ENCODE assay signal across 8 cellular contexts in the genomic region with DNA sequence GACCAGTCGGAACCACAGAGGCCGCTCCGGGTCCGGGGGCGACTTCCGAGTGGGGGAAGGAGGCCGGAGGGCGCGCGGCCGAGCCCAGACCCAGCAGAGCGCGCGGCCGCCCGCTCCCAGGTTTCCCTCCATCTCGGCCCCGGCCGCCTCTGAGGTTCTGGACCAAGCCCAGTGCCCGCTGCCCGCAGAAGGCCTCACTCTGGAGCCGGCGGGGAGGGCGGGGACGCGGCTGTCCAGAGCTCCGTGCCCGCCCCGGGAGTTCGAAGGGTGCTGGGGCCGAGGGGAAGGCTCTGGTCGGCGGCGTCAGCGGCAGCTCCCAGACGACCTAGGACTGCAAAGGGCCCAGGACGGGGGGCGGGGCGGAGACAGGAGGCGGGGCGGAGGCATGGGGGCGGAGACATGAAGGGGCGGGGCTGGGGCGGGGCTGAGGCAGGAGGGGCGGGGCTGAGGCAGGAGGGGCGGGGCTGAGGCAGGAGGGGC. TPM values are rescaled to one million over a fixed set of nuclear protein-coding genes. Genes with fewer than 3 reads are reported as not detected.
DNase-seq lines count a peak whose midpoint lies in the region; ATAC-seq and TF ChIP-seq lines count a peak whose summit lies in the region.

No MANE protein-coding gene starts in this region.

- H3K36me3 Mint-ChIP-seq in activated CD4-positive, alpha-beta T cell treated with anti-CD3 and anti-CD28 coated beads for 36 hours (ENCODE audit: low read depth), result peaks cover 11% of the 10 kb centered on the region
- H3K36me3 Mint-ChIP-seq in stimulated activated effector memory CD8-positive, alpha-beta T cell treated with anti-CD3 and anti-CD28 coated beads, Interleukin-12 subunit alpha, Interleukin-12 subunit beta, amount 100 ng/mL, for 72 hours, result no peaks in the 10 kb centered on the region

- H3K79me2 ChIP-seq in SK-N-SH (ENCODE audit: insufficient read depth), result no peaks in the 10 kb centered on the region

- no peak for TF ChIP-seq CTCF in SK-N-SH (IDR thresholded peaks at IDR 0.05)
- no peak for TF ChIP-seq CTCF in mucosa of descending colon (IDR thresholded peaks at IDR 0.05)

- H3K4me1 ChIP-seq in SK-N-SH (ENCODE audit: control insufficient read depth in 1 of 2, insufficient read depth in 2 of 2, low read depth in 1 of 2, low read length in 1 of 2) (peaks cover 0 to 6% of the 10 kb centered on the region in 2 experiments; a peak in 1 of 4 replicates), mucosa of descending colon (ENCODE audit: low read depth) (no peaks in the 10 kb centered on the region)
- H3K4me1 ChIP-seq in effector memory CD4-positive, alpha-beta T cell (ENCODE audit: control insufficient read depth, insufficient read depth, low read length, poor library complexity, severe bottlenecking), result peaks cover 26% of the 10 kb centered on the region

- POLR2A ChIA-PET in SK-N-SH (lab: Yijun Ruan, JAX), result no interaction called here
- POLR2A ChIA-PET in activated CD4-positive, alpha-beta T cell treated with anti-CD3 and anti-CD28 coated beads for 36 hours (lab: Charles Lee), result no interaction called here

- no peaks in the 10 kb centered on the region for H3K36me3 ChIP-seq in SK-N-SH (replicated peaks in 1 of 2; ENCODE audit: control insufficient read depth in 1 of 2, insufficient read depth in 2 of 2, low read length in 1 of 2)
- no peaks in the 10 kb centered on the region for H3K36me3 ChIP-seq in effector memory CD4-positive, alpha-beta T cell (ENCODE audit: control insufficient read depth, insufficient read depth, low read length)
- H3K36me3 ChIP-seq in mucosa of descending colon (ENCODE audit: low read depth), result no peaks in the 10 kb centered on the region

- H3K27me3 ChIP-seq in SK-N-SH (ENCODE audit: insufficient read depth), result no peaks in the 10 kb centered on the region
- no peaks in the 10 kb centered on the region for H3K27me3 ChIP-seq in effector memory CD4-positive, alpha-beta T cell (replicated peaks; ENCODE audit: control insufficient read depth, insufficient read depth, low read length, poor library complexity, severe bottlenecking)

- intact Hi-C loops in activated CD4-positive, alpha-beta T cell treated with anti-CD3 and anti-CD28 coated beads for 36 hours (cut with DNase I, micrococcal nuclease), result loop anchor here (1.0 to 5.0 kb wide), 9 partner anchors 35 to 1253 kb away; a partner anchor contains a TSS
- intact Hi-C loops in mucosa of descending colon (cut with DNase I, micrococcal nuclease), result no loop called here

- no peaks in the 10 kb centered on the region for H4K20me1 ChIP-seq in SK-N-SH (ENCODE audit: insufficient read depth)

- H3K27ac Mint-ChIP-seq in activated CD4-positive, alpha-beta T cell treated with anti-CD3 and anti-CD28 coated beads for 36 hours, result no peak overlapping the region
- H3K27ac Mint-ChIP-seq in stimulated activated effector memory CD8-positive, alpha-beta T cell treated with anti-CD3 and anti-CD28 coated beads, Interleukin-12 subunit alpha, Interleukin-12 subunit beta, amount 100 ng/mL, for 72 hours, result no peak overlapping the region

- DNase-seq in SK-N-SH (peak; percentile 96), mucosa of descending colon (peak; percentile 57 to 75 (median 66)), NCI-H748 (lab: John Stamatoyannopoulos, UW; ENCODE audit: unreplicated experiment) (no peak), NCI-H345 (lab: John Stamatoyannopoulos, UW) (no peak)
- DNase-seq in activated CD4-positive, alpha-beta T cell treated with anti-CD3 and anti-CD28 coated beads for 36 hours, result peak; percentile 92
- peak; percentile 60 to 68 (median 67) for DNase-seq in effector memory CD4-positive, alpha-beta T cell
- peak in 1 of 2 donors; percentile 82 for DNase-seq in stimulated activated effector memory CD8-positive, alpha-beta T cell treated with anti-CD3 and anti-CD28 coated beads, Interleukin-12 subunit alpha, Interleukin-12 subunit beta, amount 100 ng/mL, for 72 hours (ENCODE audit: low spot score in 2 of 2)

- peaks cover 29% of the 10 kb centered on the region for H3K9me3 Mint-ChIP-seq in activated CD4-positive, alpha-beta T cell treated with anti-CD3 and anti-CD28 coated beads for 36 hours (ENCODE audit: low read depth)
- H3K9me3 Mint-ChIP-seq in stimulated activated effector memory CD8-positive, alpha-beta T cell treated with anti-CD3 and anti-CD28 coated beads, Interleukin-12 subunit alpha, Interleukin-12 subunit beta, amount 100 ng/mL, for 72 hours, result peaks cover 15% of the 10 kb centered on the region

- WGBS in SK-N-SH (ENCODE audit: low lambda C conversion rate), result 60% methylated on average over 30 of the region's 46 CpGs

- H3K4me3 Mint-ChIP-seq in activated CD4-positive, alpha-beta T cell treated with anti-CD3 and anti-CD28 coated beads for 36 hours, result peak overlapping the region; percentile 36
- H3K4me3 Mint-ChIP-seq in stimulated activated effector memory CD8-positive, alpha-beta T cell treated with anti-CD3 and anti-CD28 coated beads, Interleukin-12 subunit alpha, Interleukin-12 subunit beta, amount 100 ng/mL, for 72 hours, result no peak overlapping the region

- H3K4me3 ChIP-seq in SK-N-SH (ENCODE audit: low read depth in 2 of 2, low read length in 1 of 2) (no peak overlapping the region), mucosa of descending colon (no peak overlapping the region)
- H3K4me3 ChIP-seq in effector memory CD4-positive, alpha-beta T cell (ENCODE audit: insufficient read depth, low read depth, low read length, poor library complexity, severe bottlenecking), result peak overlapping the region; percentile 55

- no peak overlapping the region for H3K9ac ChIP-seq in SK-N-SH

- ATAC-seq in SK-N-SH treated with all-trans-retinoic acid at 6 μM for 48 hours, result no peak; the same call in 1 of the 3 replicates
- peak; percentile 60 for ATAC-seq in activated CD4-positive, alpha-beta T cell treated with anti-CD3 and anti-CD28 coated beads for 36 hours
- ATAC-seq in mucosa of descending colon, result peak; percentile 79
- peak; percentile 76 for ATAC-seq in stimulated activated effector memory CD8-positive, alpha-beta T cell treated with anti-CD3 and anti-CD28 coated beads, Interleukin-12 subunit alpha, Interleukin-12 subunit beta, amount 100 ng/mL, for 72 hours

- no peak overlapping the region for H3K27ac ChIP-seq in SK-N-SH (ENCODE audit: low read depth in 2 of 2, low read length in 1 of 2)
- H3K27ac ChIP-seq in effector memory CD4-positive, alpha-beta T cell (ENCODE audit: insufficient read depth, low read length, poor library complexity, severe bottlenecking), result peak overlapping the region; percentile 35

- H2AFZ ChIP-seq in SK-N-SH (ENCODE audit: low read depth), result no peak overlapping the region

- CTCF ChIA-PET in SK-N-SH (lab: Yijun Ruan, JAX), result interaction anchor here (0.7 to 1.3 kb wide), 3 partner anchors 18 to 231 kb away, joined by 3 read pairs; no protein-coding TSS in a partner anchor
- CTCF ChIA-PET in activated CD4-positive, alpha-beta T cell treated with anti-CD3 and anti-CD28 coated beads for 36 hours (lab: Charles Lee), result no interaction called here

- no peaks in the 10 kb centered on the region for H3K9me2 ChIP-seq in SK-N-SH

- H3K9me3 ChIP-seq in SK-N-SH, result peaks cover 7% of the 10 kb centered on the region
- H3K9me3 ChIP-seq in effector memory CD4-positive, alpha-beta T cell (ENCODE audit: control insufficient read depth, low read length), result peaks cover 4% of the 10 kb centered on the region
- peaks cover 18% of the 10 kb centered on the region for H3K9me3 ChIP-seq in mucosa of descending colon

- peaks cover 16% of the 10 kb centered on the region for H3K27me3 Mint-ChIP-seq in activated CD4-positive, alpha-beta T cell treated with anti-CD3 and anti-CD28 coated beads for 36 hours

- no peak for TF ChIP-seq RAD21 in SK-N-SH (IDR thresholded peaks at IDR 0.05; ENCODE audit: low read length)

- no peak overlapping the region for H3K4me2 ChIP-seq in SK-N-SH

- H3K4me1 Mint-ChIP-seq in activated CD4-positive, alpha-beta T cell treated with anti-CD3 and anti-CD28 coated beads for 36 hours, result peaks cover 16% of the 10 kb centered on the region
- peaks cover 17% of the 10 kb centered on the region for H3K4me1 Mint-ChIP-seq in stimulated activated effector memory CD8-positive, alpha-beta T cell treated with anti-CD3 and anti-CD28 coated beads, Interleukin-12 subunit alpha, Interleukin-12 subunit beta, amount 100 ng/mL, for 72 hours

- no peak for TF ChIP-seq EP300 in SK-N-SH (IDR thresholded peaks at IDR 0.05; ENCODE audit: borderline replicate concordance in 1 of 2, low read depth in 1 of 2, low read length in 1 of 2)

- no peaks in the 10 kb centered on the region for H3F3A ChIP-seq in SK-N-SH (replicated peaks; ENCODE audit: insufficient read depth)

TF ChIP-seq in SK-N-SH, 30 proteins besides CTCF, POLR2A, EP300 and RAD21 (continues in another document):
- TF ChIP-seq EZH2phosphoT487 (IDR thresholded peaks at IDR 0.05; ENCODE audit: borderline replicate concordance, low read depth) (no peak), NFIC (IDR thresholded peaks at IDR 0.05; ENCODE audit: borderline replicate concordance) (no peak), ELF1 (IDR thresholded peaks at IDR 0.05) (no peak)

TF ChIP-seq in SK-N-SH treated with all-trans-retinoic acid at 6 μM for 48 hours, 23 proteins besides CTCF, POLR2A, EP300 and RAD21 (continues in another document):
- TF ChIP-seq, protein P1, sequence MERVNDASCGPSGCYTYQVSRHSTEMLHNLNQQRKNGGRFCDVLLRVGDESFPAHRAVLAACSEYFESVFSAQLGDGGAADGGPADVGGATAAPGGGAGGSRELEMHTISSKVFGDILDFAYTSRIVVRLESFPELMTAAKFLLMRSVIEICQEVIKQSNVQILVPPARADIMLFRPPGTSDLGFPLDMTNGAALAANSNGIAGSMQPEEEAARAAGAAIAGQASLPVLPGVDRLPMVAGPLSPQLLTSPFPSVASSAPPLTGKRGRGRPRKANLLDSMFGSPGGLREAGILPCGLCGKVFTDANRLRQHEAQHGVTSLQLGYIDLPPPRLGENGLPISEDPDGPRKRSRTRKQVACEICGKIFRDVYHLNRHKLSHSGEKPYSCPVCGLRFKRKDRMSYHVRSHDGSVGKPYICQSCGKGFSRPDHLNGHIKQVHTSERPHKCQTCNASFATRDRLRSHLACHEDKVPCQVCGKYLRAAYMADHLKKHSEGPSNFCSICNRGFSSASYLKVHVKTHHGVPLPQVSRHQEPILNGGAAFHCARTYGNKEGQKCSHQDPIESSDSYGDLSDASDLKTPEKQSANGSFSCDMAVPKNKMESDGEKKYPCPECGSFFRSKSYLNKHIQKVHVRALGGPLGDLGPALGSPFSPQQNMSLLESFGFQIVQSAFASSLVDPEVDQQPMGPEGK (CRISPR knock-in tag; IDR thresholded peaks at IDR 0.05; ENCODE audit: borderline replicate concordance), result no peak
- TF ChIP-seq ZFP3 (CRISPR knock-in tag; IDR thresholded peaks at IDR 0.05), result no peak

RNA-seq across cellular contexts. Expression of a gene that starts 48.0 kb away (rescaled TPM):
- 13.0 and 15.0 TPM in 2 replicates for polyA plus RNA-seq in SK-N-SH (2012; rRNA removed)
- polyA plus RNA-seq in SK-N-SH (2012; cell fraction: cytosol; rRNA removed), result 4.5 and 8.6 TPM in 2 replicates
- polyA plus RNA-seq in SK-N-SH (2012; cell fraction: nucleus; rRNA removed), result 21.6 and 27.3 TPM in 2 replicates
- 10 to 100 TPM; 46.1 to 50.0 TPM for total RNA-seq in activated CD4-positive, alpha-beta T cell treated with anti-CD3 and anti-CD28 coated beads for 36 hours
- 10 to 100 TPM; 12.6 to 22.8 (median 12.7) TPM for total RNA-seq in mucosa of descending colon

RNA-seq across cellular contexts. Expression of a gene that starts 53.2 kb away (rescaled TPM):
- 4.2 and 9.5 TPM in 2 replicates for polyA plus RNA-seq in SK-N-SH (2012; rRNA removed)
- polyA plus RNA-seq in SK-N-SH (2012; cell fraction: cytosol; rRNA removed), result 5.8 and 7.4 TPM in 2 replicates
- 16.9 and 21.5 TPM in 2 replicates for polyA plus RNA-seq in SK-N-SH (2012; cell fraction: nucleus; rRNA removed)
- 10 to 100 TPM; 12.2 to 13.2 TPM for total RNA-seq in activated CD4-positive, alpha-beta T cell treated with anti-CD3 and anti-CD28 coated beads for 36 hours
- total RNA-seq in mucosa of descending colon, result 10 to 100 TPM in 1 of 3 donors, 1 to 10 TPM in 2; 4.5 to 18.4 (median 7.6) TPM

Comparison
In these comparisons a context has a peak if more than half of its experiments do, and no peak if none do; other contexts are left out.
1. DNase-seq: peak in SK-N-SH (single experiment), activated CD4-positive, alpha-beta T cell treated with anti-CD3 and anti-CD28 coated beads for 36 hours (single experiment), effector memory CD4-positive, alpha-beta T cell (3 of 3) and mucosa of descending colon (3 of 3); none in NCI-H748 (single experiment) and NCI-H345 (single experiment).
2. intact Hi-C loops: an anchor here in activated CD4-positive, alpha-beta T cell treated with anti-CD3 and anti-CD28 coated beads for 36 hours (1.0 to 5.0 kb wide); none called in mucosa of descending colon.